Comparison of ENCODE assay signal across 1 cellular context in the genomic region with DNA sequence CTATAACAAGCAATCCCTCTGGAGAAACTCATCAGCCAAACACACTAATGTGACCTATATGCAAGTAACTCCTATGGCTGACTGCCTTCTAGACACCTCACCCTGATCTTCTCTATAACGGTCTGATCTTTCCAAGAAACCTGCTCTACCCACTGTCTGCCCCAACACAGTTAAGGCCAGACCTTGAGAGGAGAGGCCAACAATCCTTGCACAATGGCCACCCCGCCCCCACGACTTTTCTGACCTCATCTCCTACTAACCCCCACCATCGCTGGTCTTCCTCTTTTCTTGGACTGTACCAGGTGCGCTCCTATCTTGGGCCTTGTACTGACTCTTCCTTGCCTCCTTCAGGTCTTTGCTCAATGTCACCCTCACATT.
TF ChIP-seq lines count a peak whose summit lies in the region.

No MANE protein-coding gene starts in this region.

TF ChIP-seq in K562, 482 proteins besides CTCF, POLR2A, EP300 and RAD21 (continued from another document and continues in another):
- TF ChIP-seq, protein P1, sequence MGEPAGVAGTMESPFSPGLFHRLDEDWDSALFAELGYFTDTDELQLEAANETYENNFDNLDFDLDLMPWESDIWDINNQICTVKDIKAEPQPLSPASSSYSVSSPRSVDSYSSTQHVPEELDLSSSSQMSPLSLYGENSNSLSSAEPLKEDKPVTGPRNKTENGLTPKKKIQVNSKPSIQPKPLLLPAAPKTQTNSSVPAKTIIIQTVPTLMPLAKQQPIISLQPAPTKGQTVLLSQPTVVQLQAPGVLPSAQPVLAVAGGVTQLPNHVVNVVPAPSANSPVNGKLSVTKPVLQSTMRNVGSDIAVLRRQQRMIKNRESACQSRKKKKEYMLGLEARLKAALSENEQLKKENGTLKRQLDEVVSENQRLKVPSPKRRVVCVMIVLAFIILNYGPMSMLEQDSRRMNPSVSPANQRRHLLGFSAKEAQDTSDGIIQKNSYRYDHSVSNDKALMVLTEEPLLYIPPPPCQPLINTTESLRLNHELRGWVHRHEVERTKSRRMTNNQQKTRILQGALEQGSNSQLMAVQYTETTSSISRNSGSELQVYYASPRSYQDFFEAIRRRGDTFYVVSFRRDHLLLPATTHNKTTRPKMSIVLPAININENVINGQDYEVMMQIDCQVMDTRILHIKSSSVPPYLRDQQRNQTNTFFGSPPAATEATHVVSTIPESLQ (CRISPR knock-in tag; IDR thresholded peaks at IDR 0.05), result no peak
- TF ChIP-seq ZNF121 (CRISPR knock-in tag; conservative IDR thresholded peaks at IDR 0.05), result no peak
- no peak for TF ChIP-seq CSDE1 (IDR thresholded peaks at IDR 0.05)
- TF ChIP-seq, protein P2, sequence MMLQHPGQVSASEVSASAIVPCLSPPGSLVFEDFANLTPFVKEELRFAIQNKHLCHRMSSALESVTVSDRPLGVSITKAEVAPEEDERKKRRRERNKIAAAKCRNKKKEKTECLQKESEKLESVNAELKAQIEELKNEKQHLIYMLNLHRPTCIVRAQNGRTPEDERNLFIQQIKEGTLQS (IDR thresholded peaks at IDR 0.05), result no peak
- TF ChIP-seq, protein P2 (CRISPR knock-in tag; conservative IDR thresholded peaks at IDR 0.05), result peak; percentile 95
- TF ChIP-seq RBBP5 (IDR thresholded peaks at IDR 0.05; ENCODE audit: borderline replicate concordance, insufficient read depth, low read length, poor library complexity, severe bottlenecking), result peak; percentile 89
- TF ChIP-seq ZFX (CRISPR knock-in tag; IDR thresholded peaks at IDR 0.05), result no peak
- TF ChIP-seq ZNF408 (CRISPR knock-in tag; IDR thresholded peaks at IDR 0.05; ENCODE audit: low read depth), result no peak
- TF ChIP-seq, protein P3, sequence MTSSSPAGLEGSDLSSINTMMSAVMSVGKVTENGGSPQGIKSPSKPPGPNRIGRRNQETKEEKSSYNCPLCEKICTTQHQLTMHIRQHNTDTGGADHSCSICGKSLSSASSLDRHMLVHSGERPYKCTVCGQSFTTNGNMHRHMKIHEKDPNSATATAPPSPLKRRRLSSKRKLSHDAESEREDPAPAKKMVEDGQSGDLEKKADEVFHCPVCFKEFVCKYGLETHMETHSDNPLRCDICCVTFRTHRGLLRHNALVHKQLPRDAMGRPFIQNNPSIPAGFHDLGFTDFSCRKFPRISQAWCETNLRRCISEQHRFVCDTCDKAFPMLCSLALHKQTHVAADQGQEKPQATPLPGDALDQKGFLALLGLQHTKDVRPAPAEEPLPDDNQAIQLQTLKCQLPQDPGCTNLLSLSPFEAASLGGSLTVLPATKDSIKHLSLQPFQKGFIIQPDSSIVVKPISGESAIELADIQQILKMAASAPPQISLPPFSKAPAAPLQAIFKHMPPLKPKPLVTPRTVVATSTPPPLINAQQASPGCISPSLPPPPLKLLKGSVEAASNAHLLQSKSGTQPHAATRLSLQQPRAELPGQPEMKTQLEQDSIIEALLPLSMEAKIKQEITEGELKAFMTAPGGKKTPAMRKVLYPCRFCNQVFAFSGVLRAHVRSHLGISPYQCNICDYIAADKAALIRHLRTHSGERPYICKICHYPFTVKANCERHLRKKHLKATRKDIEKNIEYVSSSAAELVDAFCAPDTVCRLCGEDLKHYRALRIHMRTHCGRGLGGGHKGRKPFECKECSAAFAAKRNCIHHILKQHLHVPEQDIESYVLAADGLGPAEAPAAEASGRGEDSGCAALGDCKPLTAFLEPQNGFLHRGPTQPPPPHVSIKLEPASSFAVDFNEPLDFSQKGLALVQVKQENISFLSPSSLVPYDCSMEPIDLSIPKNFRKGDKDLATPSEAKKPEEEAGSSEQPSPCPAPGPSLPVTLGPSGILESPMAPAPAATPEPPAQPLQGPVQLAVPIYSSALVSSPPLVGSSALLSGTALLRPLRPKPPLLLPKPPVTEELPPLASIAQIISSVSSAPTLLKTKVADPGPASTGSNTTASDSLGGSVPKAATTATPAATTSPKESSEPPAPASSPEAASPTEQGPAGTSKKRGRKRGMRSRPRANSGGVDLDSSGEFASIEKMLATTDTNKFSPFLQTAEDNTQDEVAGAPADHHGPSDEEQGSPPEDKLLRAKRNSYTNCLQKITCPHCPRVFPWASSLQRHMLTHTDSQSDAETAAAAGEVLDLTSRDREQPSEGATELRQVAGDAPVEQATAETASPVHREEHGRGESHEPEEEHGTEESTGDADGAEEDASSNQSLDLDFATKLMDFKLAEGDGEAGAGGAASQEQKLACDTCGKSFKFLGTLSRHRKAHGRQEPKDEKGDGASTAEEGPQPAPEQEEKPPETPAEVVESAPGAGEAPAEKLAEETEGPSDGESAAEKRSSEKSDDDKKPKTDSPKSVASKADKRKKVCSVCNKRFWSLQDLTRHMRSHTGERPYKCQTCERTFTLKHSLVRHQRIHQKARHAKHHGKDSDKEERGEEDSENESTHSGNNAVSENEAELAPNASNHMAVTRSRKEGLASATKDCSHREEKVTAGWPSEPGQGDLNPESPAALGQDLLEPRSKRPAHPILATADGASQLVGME (CRISPR knock-in tag; IDR thresholded peaks at IDR 0.05), result 0 out of 2 replicates have a peak, but pooled peaks have one; percentile 47
- TF ChIP-seq, protein P4, sequence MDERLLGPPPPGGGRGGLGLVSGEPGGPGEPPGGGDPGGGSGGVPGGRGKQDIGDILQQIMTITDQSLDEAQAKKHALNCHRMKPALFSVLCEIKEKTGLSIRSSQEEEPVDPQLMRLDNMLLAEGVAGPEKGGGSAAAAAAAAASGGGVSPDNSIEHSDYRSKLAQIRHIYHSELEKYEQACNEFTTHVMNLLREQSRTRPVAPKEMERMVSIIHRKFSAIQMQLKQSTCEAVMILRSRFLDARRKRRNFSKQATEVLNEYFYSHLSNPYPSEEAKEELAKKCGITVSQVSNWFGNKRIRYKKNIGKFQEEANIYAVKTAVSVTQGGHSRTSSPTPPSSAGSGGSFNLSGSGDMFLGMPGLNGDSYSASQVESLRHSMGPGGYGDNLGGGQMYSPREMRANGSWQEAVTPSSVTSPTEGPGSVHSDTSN (CRISPR knock-in tag; IDR thresholded peaks at IDR 0.05; ENCODE audit: low read depth), result no peak
- TF ChIP-seq, protein P4 (tag; conservative IDR thresholded peaks at IDR 0.05; ENCODE audit: low read depth), result no peak
- TF ChIP-seq, protein P5, sequence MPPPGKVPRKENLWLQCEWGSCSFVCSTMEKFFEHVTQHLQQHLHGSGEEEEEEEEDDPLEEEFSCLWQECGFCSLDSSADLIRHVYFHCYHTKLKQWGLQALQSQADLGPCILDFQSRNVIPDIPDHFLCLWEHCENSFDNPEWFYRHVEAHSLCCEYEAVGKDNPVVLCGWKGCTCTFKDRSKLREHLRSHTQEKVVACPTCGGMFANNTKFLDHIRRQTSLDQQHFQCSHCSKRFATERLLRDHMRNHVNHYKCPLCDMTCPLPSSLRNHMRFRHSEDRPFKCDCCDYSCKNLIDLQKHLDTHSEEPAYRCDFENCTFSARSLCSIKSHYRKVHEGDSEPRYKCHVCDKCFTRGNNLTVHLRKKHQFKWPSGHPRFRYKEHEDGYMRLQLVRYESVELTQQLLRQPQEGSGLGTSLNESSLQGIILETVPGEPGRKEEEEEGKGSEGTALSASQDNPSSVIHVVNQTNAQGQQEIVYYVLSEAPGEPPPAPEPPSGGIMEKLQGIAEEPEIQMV (tag; conservative IDR thresholded peaks at IDR 0.05; ENCODE audit: low read depth), result no peak
- TF ChIP-seq CBX8 (IDR thresholded peaks at IDR 0.05; ENCODE audit: borderline replicate concordance, extremely low read depth, low read depth, low read length, poor library complexity, severe bottlenecking), result no peak
- no peak for TF ChIP-seq KHSRP (IDR thresholded peaks at IDR 0.05)
- no peak for TF ChIP-seq PTRF (tag; IDR thresholded peaks at IDR 0.05)
- no peak for TF ChIP-seq ZNF316 (IDR thresholded peaks at IDR 0.05)
- no peak for TF ChIP-seq ZNF780A (CRISPR knock-in tag; IDR thresholded peaks at IDR 0.05)
- TF ChIP-seq, protein P6, sequence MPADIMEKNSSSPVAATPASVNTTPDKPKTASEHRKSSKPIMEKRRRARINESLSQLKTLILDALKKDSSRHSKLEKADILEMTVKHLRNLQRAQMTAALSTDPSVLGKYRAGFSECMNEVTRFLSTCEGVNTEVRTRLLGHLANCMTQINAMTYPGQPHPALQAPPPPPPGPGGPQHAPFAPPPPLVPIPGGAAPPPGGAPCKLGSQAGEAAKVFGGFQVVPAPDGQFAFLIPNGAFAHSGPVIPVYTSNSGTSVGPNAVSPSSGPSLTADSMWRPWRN (IDR thresholded peaks at IDR 0.05; ENCODE audit: low read depth), result peak; percentile 52; the same call in 1 of the 2 replicates
- no peak for TF ChIP-seq GATAD2A (IDR thresholded peaks at IDR 0.05)
- peak; percentile 83; the same call in 1 of the 2 replicates for TF ChIP-seq RNF2 (IDR thresholded peaks at IDR 0.05)
- TF ChIP-seq, protein P7, sequence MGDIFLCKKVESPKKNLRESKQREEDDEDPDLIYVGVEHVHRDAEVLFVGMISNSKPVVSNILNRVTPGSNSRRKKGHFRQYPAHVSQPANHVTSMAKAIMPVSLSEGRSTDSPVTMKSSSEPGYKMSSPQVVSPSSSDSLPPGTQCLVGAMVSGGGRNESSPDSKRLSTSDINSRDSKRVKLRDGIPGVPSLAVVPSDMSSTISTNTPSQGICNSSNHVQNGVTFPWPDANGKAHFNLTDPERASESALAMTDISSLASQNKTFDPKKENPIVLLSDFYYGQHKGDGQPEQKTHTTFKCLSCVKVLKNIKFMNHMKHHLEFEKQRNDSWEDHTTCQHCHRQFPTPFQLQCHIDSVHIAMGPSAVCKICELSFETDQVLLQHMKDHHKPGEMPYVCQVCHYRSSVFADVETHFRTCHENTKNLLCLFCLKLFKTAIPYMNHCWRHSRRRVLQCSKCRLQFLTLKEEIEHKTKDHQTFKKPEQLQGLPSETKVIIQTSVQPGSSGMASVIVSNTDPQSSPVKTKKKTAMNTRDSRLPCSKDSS (IDR thresholded peaks at IDR 0.05; ENCODE audit: low read depth, partially characterized antibody), result no peak
- TF ChIP-seq HDGF (IDR thresholded peaks at IDR 0.05), result peak; percentile 99
- TF ChIP-seq, protein P8, sequence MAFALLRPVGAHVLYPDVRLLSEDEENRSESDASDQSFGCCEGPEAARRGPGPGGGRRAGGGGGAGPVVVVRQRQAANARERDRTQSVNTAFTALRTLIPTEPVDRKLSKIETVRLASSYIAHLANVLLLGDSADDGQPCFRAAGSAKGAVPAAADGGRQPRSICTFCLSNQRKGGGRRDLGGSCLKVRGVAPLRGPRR (CRISPR knock-in tag; IDR thresholded peaks at IDR 0.05), result no peak
- no peak for TF ChIP-seq NFATC3 (IDR thresholded peaks at IDR 0.05)
- no peak for TF ChIP-seq NCOR1 (IDR thresholded peaks at IDR 0.05)
- TF ChIP-seq ZNF778 (CRISPR knock-in tag; IDR thresholded peaks at IDR 0.05), result no peak
- TF ChIP-seq NR2C1 (IDR thresholded peaks at IDR 0.05), result no peak
- TF ChIP-seq NR2C1 (tag; IDR thresholded peaks at IDR 0.05), result peak; percentile 67; the same call in 1 of the 2 replicates
- no peak for TF ChIP-seq ZNF253 (CRISPR knock-in tag; conservative IDR thresholded peaks at IDR 0.05)
- TF ChIP-seq, protein P9, sequence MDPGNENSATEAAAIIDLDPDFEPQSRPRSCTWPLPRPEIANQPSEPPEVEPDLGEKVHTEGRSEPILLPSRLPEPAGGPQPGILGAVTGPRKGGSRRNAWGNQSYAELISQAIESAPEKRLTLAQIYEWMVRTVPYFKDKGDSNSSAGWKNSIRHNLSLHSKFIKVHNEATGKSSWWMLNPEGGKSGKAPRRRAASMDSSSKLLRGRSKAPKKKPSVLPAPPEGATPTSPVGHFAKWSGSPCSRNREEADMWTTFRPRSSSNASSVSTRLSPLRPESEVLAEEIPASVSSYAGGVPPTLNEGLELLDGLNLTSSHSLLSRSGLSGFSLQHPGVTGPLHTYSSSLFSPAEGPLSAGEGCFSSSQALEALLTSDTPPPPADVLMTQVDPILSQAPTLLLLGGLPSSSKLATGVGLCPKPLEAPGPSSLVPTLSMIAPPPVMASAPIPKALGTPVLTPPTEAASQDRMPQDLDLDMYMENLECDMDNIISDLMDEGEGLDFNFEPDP (CRISPR knock-in tag; IDR thresholded peaks at IDR 0.05), result no peak
- no peak for TF ChIP-seq ZNF184 (CRISPR knock-in tag; IDR thresholded peaks at IDR 0.05)
- TF ChIP-seq, protein P10, sequence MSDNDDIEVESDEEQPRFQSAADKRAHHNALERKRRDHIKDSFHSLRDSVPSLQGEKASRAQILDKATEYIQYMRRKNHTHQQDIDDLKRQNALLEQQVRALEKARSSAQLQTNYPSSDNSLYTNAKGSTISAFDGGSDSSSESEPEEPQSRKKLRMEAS (CRISPR knock-in tag; IDR thresholded peaks at IDR 0.05), result no peak
- no peak for TF ChIP-seq ZNF3 (CRISPR knock-in tag; IDR thresholded peaks at IDR 0.05)
- TF ChIP-seq BCOR (IDR thresholded peaks at IDR 0.05), result no peak
- peak; percentile 29 for TF ChIP-seq MEIS2 (IDR thresholded peaks at IDR 0.05; ENCODE audit: partially characterized antibody)
- TF ChIP-seq, protein P11, sequence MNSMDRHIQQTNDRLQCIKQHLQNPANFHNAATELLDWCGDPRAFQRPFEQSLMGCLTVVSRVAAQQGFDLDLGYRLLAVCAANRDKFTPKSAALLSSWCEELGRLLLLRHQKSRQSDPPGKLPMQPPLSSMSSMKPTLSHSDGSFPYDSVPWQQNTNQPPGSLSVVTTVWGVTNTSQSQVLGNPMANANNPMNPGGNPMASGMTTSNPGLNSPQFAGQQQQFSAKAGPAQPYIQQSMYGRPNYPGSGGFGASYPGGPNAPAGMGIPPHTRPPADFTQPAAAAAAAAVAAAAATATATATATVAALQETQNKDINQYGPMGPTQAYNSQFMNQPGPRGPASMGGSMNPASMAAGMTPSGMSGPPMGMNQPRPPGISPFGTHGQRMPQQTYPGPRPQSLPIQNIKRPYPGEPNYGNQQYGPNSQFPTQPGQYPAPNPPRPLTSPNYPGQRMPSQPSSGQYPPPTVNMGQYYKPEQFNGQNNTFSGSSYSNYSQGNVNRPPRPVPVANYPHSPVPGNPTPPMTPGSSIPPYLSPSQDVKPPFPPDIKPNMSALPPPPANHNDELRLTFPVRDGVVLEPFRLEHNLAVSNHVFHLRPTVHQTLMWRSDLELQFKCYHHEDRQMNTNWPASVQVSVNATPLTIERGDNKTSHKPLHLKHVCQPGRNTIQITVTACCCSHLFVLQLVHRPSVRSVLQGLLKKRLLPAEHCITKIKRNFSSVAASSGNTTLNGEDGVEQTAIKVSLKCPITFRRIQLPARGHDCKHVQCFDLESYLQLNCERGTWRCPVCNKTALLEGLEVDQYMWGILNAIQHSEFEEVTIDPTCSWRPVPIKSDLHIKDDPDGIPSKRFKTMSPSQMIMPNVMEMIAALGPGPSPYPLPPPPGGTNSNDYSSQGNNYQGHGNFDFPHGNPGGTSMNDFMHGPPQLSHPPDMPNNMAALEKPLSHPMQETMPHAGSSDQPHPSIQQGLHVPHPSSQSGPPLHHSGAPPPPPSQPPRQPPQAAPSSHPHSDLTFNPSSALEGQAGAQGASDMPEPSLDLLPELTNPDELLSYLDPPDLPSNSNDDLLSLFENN (IDR thresholded peaks at IDR 0.05; ENCODE audit: low read depth in 2 of 2, low read length in 2 of 2), result peak in 1 of 2 experiments; percentile 74; a peak in 2 of 4 replicates
- no peak for TF ChIP-seq ZNF695 (CRISPR knock-in tag; IDR thresholded peaks at IDR 0.05)
- no peak for TF ChIP-seq CEBPG (CRISPR knock-in tag; IDR thresholded peaks at IDR 0.05)
- peak; percentile 96 to 98 for TF ChIP-seq CEBPG (tag; conservative IDR thresholded peaks at IDR 0.05 in 1 of 2, IDR thresholded peaks at IDR 0.05 in 1 of 2)
- TF ChIP-seq SMARCA4 (IDR thresholded peaks at IDR 0.05), result peak; percentile 97
